ENCODE assay signal across 2 cellular contexts in genomic region chr7:122123746-122124145, GRCh38.
TF ChIP-seq lines count a peak whose summit lies in the region.

No MANE protein-coding gene starts in this region.

TF ChIP-seq in IMR-90, 13 proteins besides CTCF, POLR2A, EP300 and RAD21:
- TF ChIP-seq BHLHE40 (IDR thresholded peaks at IDR 0.05; ENCODE audit: low read depth, low read length) = no peak
- TF ChIP-seq CEBPB (IDR thresholded peaks at IDR 0.05; ENCODE audit: low read depth, low read length) = no peak
- TF ChIP-seq CHD1 (IDR thresholded peaks at IDR 0.05; ENCODE audit: low read depth, low read length) = no peak
- no peak for TF ChIP-seq MAZ (IDR thresholded peaks at IDR 0.05; ENCODE audit: borderline replicate concordance, low read depth, low read length)
- no peak for TF ChIP-seq ELK1 (IDR thresholded peaks at IDR 0.05; ENCODE audit: borderline replicate concordance, low read depth, low read length)
- no peak for TF ChIP-seq MAFK (IDR thresholded peaks at IDR 0.05; ENCODE audit: low read depth, low read length)
- no peak for TF ChIP-seq NFE2L2 (IDR thresholded peaks at IDR 0.05; ENCODE audit: low read depth, low read length)
- no peak for TF ChIP-seq RCOR1 (IDR thresholded peaks at IDR 0.05; ENCODE audit: insufficient replicate concordance, low read length)
- TF ChIP-seq FOS (IDR thresholded peaks at IDR 0.05; ENCODE audit: low read depth, low read length) = no peak
- no peak for TF ChIP-seq USF2 (IDR thresholded peaks at IDR 0.05; ENCODE audit: low read depth, low read length)
- no peak for TF ChIP-seq RFX5 (IDR thresholded peaks at IDR 0.05; ENCODE audit: low read depth, low read length)
- no peak for TF ChIP-seq MXI1 (IDR thresholded peaks at IDR 0.05; ENCODE audit: borderline replicate concordance, low read depth, low read length)

TF ChIP-seq in H1, 55 proteins besides CTCF, POLR2A, EP300 and RAD21:
- TF ChIP-seq ATF2 (IDR thresholded peaks at IDR 0.05; ENCODE audit: low read length) (no peak), SRF (IDR thresholded peaks at IDR 0.05; ENCODE audit: low read depth, low read length) (no peak), HDAC2 (IDR thresholded peaks at IDR 0.05; ENCODE audit: borderline replicate concordance in 1 of 2, low read depth in 2 of 2, low read length in 2 of 2) (no peak), TBP (IDR thresholded peaks at IDR 0.05; ENCODE audit: low read depth, low read length) (no peak), CBX8 (IDR thresholded peaks at IDR 0.05; ENCODE audit: borderline replicate concordance, low read depth, low read length) (no peak), FOSL1 (IDR thresholded peaks at IDR 0.05; ENCODE audit: insufficient read depth, low read depth, low read length) (no peak), ZNF274 (IDR thresholded peaks at IDR 0.05; ENCODE audit: borderline replicate concordance, extremely low read depth, low read length) (no peak), PHF8 (conservative IDR thresholded peaks at IDR 0.05; ENCODE audit: low read depth, low read length) (no peak)
